Comparison of ENCODE assay signal across 19 cellular contexts in the genomic region with DNA sequence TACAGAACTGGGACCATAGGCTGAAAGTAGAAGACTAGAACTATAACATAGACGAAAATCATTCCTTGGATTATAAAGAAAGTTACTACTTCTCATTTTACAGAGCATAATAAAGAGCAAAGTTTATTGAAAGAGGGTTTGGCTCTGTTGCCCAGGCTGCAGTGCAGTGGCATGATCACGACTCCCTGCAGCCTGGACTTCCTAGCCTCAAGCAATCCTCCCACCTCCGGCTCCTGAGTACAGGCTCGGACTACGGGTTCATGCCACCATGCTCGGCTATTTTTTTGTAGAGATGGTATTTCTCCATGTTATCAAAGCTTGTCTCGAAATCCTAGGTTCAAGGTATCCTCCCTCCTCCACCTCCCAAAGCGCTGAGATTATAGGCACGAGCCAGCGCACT.
"Had no signal": no experiment of that assay in that cellular context is flagged by ENCODE, and none has a peak within 500 bp of the region (broad histone marks: within the 10 kb centered on the region; RNA-seq: fewer than 3 reads in every experiment).

No MANE protein-coding gene starts in this region.

- DNase-seq: cortex of kidney; dorsolateral prefrontal cortex; effector CD8-positive, alpha-beta T cell; foreskin melanocyte; heart left ventricle; hippocampal formation; kidney glomerular epithelial cell; mucosa of descending colon; naive thymus-derived CD8-positive, alpha-beta T cell; sigmoid colon; stimulated activated CD4-positive, alpha-beta T cell treated with anti-CD3 and anti-CD28 coated beads, Interleukin-2, amount 100 ng/mL, for 24 hours; stimulated activated naive CD4-positive, alpha-beta T cell; stomach; substantia nigra; transverse colon had no signal

- H3K36me3 ChIP-seq: heart left ventricle, neutrophil, right atrium auricular region, sigmoid colon, stomach, thoracic aorta, transverse colon had no signal

- H3K27ac Mint-ChIP-seq: naive thymus-derived CD8-positive, alpha-beta T cell had no signal

- H3K36me3 Mint-ChIP-seq: naive thymus-derived CD8-positive, alpha-beta T cell had no signal

- ATAC-seq: heart left ventricle; mucosa of descending colon; naive thymus-derived CD8-positive, alpha-beta T cell had no signal

- H3K27ac ChIP-seq: dorsolateral prefrontal cortex, heart left ventricle, neutrophil, right atrium auricular region, sigmoid colon, skin epidermis, stomach, thoracic aorta, transverse colon had no signal

- H3K9me3 ChIP-seq: neutrophil, sigmoid colon, transverse colon had no signal

- H3K27me3 ChIP-seq: dorsolateral prefrontal cortex, heart left ventricle, neutrophil, right atrium auricular region, sigmoid colon, stomach, transverse colon had no signal

- H3K4me3 ChIP-seq: dorsolateral prefrontal cortex, heart left ventricle, mucosa of descending colon, right atrium auricular region, sigmoid colon, skin epidermis, stomach, thoracic aorta, transverse colon had no signal

- H3K4me1 Mint-ChIP-seq: naive thymus-derived CD8-positive, alpha-beta T cell had no signal

- H3K4me1 ChIP-seq: heart left ventricle, right atrium auricular region, sigmoid colon, stomach, transverse colon had no signal

- H3K4me3 Mint-ChIP-seq: naive thymus-derived CD8-positive, alpha-beta T cell had no signal

- H3K27me3 Mint-ChIP-seq: naive thymus-derived CD8-positive, alpha-beta T cell had no signal
